8 cellular contexts compared by ENCODE assay signal in the genomic region with DNA sequence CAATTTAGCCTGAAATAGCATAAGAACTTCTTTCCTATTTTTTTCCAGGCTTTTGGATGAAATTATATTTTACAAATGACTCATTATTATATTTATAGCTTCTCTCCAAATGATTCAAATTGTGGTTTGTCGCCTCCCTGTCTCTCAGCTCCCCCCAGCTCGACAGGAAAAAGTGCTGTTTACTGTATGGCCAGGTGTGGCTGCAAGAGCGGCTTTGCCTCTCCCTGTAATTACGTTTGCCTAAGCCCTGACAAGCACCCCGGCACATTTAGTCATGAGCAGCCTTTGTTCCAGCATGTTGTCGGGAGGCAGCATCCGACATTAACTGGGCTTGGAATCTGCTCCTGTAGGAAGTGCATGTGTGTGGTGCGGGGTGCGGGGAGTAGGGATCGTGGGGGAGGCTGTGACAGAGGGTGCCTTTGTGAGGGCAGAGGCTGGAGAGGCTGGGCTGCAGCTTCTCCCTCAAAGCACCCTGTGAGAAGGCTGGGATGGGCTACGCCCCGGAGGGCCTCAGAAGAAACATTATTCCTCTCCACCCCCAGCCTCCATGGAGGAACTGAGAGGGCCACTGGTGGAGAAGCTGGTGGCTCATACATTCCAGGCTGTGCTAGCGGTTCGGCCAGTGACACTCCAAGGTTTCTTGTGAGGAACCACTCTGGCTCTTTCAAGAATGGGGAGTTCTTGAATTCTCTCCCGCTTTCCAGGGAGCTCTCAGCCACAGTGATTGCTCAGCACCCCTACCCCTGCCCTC. TPM values are rescaled to one million over a fixed set of nuclear protein-coding genes. Genes with fewer than 3 reads are reported as not detected.
A peak's percentile ranks its signal among the peaks of the same experiment; 100 is the strongest.
DNase-seq lines count a peak whose midpoint lies in the region; TF ChIP-seq lines count a peak whose summit lies in the region.

No MANE protein-coding gene starts in this region.

- H3K27ac ChIP-seq in VCaP = peak overlapping the region; percentile 67

- H3K27me3 Mint-ChIP-seq in osteocyte (ENCODE audit: unreplicated experiment) = no peaks in the 10 kb centered on the region

- no peaks in the 10 kb centered on the region for H3K9me3 Mint-ChIP-seq in osteocyte (ENCODE audit: unreplicated experiment)

- DNase-seq in DMS153 (lab: John Stamatoyannopoulos, UW) (peak; percentile 94), NCI-H1436 treated with DMSO at 0.1 percent for 48 hours (lab: John Stamatoyannopoulos, UW) (peak; percentile 87), fibroblast of peridontal ligament (ENCODE audit: extremely low read depth) (peak; percentile 38), osteocyte (ENCODE audit: extremely low spot score, unreplicated experiment) (no peak), activated gamma-delta T cell treated with Interleukin-2 at 50 U/mL for 16 hours (no peak), NCI-H446 treated with DMSO at 0.1 percent for 48 hours (lab: John Stamatoyannopoulos, UW) (no peak)
- DNase-seq in effector CD8-positive, alpha-beta T cell (lab: John Stamatoyannopoulos, UW) = no peak

- H3K36me3 Mint-ChIP-seq in osteocyte (ENCODE audit: unreplicated experiment) = no peaks in the 10 kb centered on the region

- peaks cover 59% of the 10 kb centered on the region for H3K4me1 Mint-ChIP-seq in osteocyte (ENCODE audit: unreplicated experiment)

- H3K4me3 Mint-ChIP-seq in osteocyte (ENCODE audit: unreplicated experiment) = no peak overlapping the region

- H3K27ac Mint-ChIP-seq in osteocyte (ENCODE audit: unreplicated experiment) = peak overlapping the region; percentile 87

- no peak for TF ChIP-seq CTCF in VCaP (conservative IDR thresholded peaks at IDR 0.05)
- no peak for TF ChIP-seq CTCF in osteocyte (IDR thresholded peaks at IDR 0.05)

RNA-seq across cellular contexts. Expression of a gene that starts 42.1 kb away (rescaled TPM):
- total RNA-seq in osteocyte = 171 and 179 TPM in 2 replicates

RNA-seq across cellular contexts. Expression of a gene that starts 52.8 kb away (rescaled TPM):
- total RNA-seq in osteocyte = 2.6 and 3.2 TPM in 2 replicates

Comparison
In these comparisons a context has a peak if more than half of its experiments do, and no peak if none do; other contexts are left out.
1. DNase-seq: peak in DMS153 (single experiment), NCI-H1436 treated with DMSO at 0.1 percent for 48 hours (single experiment) and fibroblast of peridontal ligament (single experiment); none in osteocyte (single experiment), activated gamma-delta T cell treated with Interleukin-2 at 50 U/mL for 16 hours (single experiment), NCI-H446 treated with DMSO at 0.1 percent for 48 hours (single experiment) and effector CD8-positive, alpha-beta T cell (single experiment).